ENCODE assay signal across 1 cellular context in genomic region chr3:74420538-74421128, GRCh38.
TF ChIP-seq lines count a peak whose summit lies in the region.

No MANE protein-coding gene starts in this region.

TF ChIP-seq in IMR-90, 13 proteins besides CTCF, POLR2A, EP300 and RAD21 (continued from another document):
- no peak for TF ChIP-seq MXI1 (IDR thresholded peaks at IDR 0.05; ENCODE audit: borderline replicate concordance, low read depth, low read length)
- no peak for TF ChIP-seq RCOR1 (IDR thresholded peaks at IDR 0.05; ENCODE audit: insufficient replicate concordance, low read length)
- no peak for TF ChIP-seq NFE2L2 (IDR thresholded peaks at IDR 0.05; ENCODE audit: low read depth, low read length)
- TF ChIP-seq USF2 (IDR thresholded peaks at IDR 0.05; ENCODE audit: low read depth, low read length), result no peak
- TF ChIP-seq BHLHE40 (IDR thresholded peaks at IDR 0.05; ENCODE audit: low read depth, low read length), result no peak
- no peak for TF ChIP-seq ELK1 (IDR thresholded peaks at IDR 0.05; ENCODE audit: borderline replicate concordance, low read depth, low read length)
